ENCODE assay signal across 10 cellular contexts in the genomic region with DNA sequence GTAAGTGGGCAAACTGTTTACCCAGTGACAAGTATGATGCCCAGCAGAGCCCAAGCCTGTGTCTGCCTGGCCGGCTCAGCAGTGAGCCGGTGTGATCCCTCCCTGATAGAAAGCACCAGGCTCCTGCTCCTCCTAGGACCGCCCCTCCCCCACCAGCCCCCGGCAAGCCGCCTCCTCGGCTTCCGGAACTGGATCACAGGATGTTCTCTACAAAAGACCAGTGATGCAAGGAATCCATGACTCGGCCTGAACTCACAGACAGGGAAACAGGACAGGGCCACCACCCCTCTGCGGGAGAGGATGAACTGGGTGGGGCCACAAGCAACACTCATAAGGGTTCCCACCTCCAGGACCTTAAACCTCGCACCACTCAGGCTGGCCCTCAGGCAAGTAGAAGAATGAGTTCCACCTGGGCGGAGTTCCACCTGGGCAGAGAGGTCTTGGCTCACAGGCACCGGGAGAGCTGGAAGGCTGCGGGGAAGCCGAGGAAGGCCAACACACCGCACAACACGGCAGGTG. TPM values are rescaled to one million over a fixed set of nuclear protein-coding genes. Genes with fewer than 3 reads are reported as not detected.
A peak's percentile ranks its signal among the peaks of the same experiment; 100 is the strongest.
DNase-seq lines count a peak whose midpoint lies in the region; ATAC-seq and TF ChIP-seq lines count a peak whose summit lies in the region.
"Had no signal": no experiment of that assay in that cellular context is flagged by ENCODE, and none has a peak within 500 bp of the region (broad histone marks: within the 10 kb centered on the region; RNA-seq: fewer than 3 reads in every experiment).

No MANE protein-coding gene starts in this region.

- no peak overlapping the region for H3K4me3 Mint-ChIP-seq in natural killer cell
- H3K4me3 Mint-ChIP-seq: activated naive CD4-positive, alpha-beta T cell treated with anti-CD3 and anti-CD28 coated beads, Interleukin-2, amount 50 U/mL, for 24 hours had no signal

- H3K18ac ChIP-seq in neuronal stem cell (ENCODE audit: low read length), result peak overlapping the region; percentile 95

- WGBS in neuronal stem cell (ENCODE audit: extremely low coverage in 2 of 2, insufficient read length in 2 of 2, insufficient replicate concordance in 1 of 2), 2 donors, result no CpG with 5 or more reads among the region's 16 CpGs

- H2BK5ac ChIP-seq in neuronal stem cell (ENCODE audit: low read length), result peak overlapping the region; percentile 88

- H3K27me3 ChIP-seq in Panc1 (ENCODE audit: control insufficient read depth, insufficient read depth, low read length), result no peaks in the 10 kb centered on the region
- no peaks in the 10 kb centered on the region for H3K27me3 ChIP-seq in neuronal stem cell (ENCODE audit: control insufficient read depth in 3 of 3, insufficient read depth in 3 of 3, low read depth in 1 of 3, low read length in 3 of 3)

- peak overlapping the region; percentile 89 for H3K23ac ChIP-seq in neuronal stem cell (ENCODE audit: low read depth, low read length, poor library complexity)

- H4K8ac ChIP-seq in neuronal stem cell (ENCODE audit: low read depth, low read length), result peak overlapping the region; percentile 29

- peak; percentile 84 for ATAC-seq in Panc1
- no peak for ATAC-seq in natural killer cell
- no peak for ATAC-seq in GM18907 (IDR thresholded peaks at IDR 0.05; ENCODE audit: unreplicated experiment)
- ATAC-seq in GM21367 (IDR thresholded peaks at IDR 0.05; ENCODE audit: unreplicated experiment), result no peak

- peak overlapping the region; percentile 68 for H2BK120ac ChIP-seq in neuronal stem cell (ENCODE audit: low read depth, low read length)

- peaks cover 0 to 4% of the 10 kb centered on the region in 2 donors for H3K4me1 Mint-ChIP-seq in natural killer cell
- H3K4me1 Mint-ChIP-seq: activated naive CD4-positive, alpha-beta T cell treated with anti-CD3 and anti-CD28 coated beads, Interleukin-2, amount 50 U/mL, for 24 hours had no signal

- H3K14ac ChIP-seq in neuronal stem cell (ENCODE audit: low read length), result peak overlapping the region; percentile 71

- no peak for TF ChIP-seq CTCF in Panc1 (IDR thresholded peaks at IDR 0.05)
- no peak for TF ChIP-seq CTCF in fibroblast of mammary gland (conservative IDR thresholded peaks at IDR 0.05; ENCODE audit: control insufficient read depth, insufficient read depth, low read depth, low read length)
- no peak for TF ChIP-seq CTCF in natural killer cell (IDR thresholded peaks at IDR 0.05)

- H2AK5ac ChIP-seq in neuronal stem cell (ENCODE audit: low read depth, low read length), result peak overlapping the region; percentile 99

- no peak overlapping the region for H3K27ac Mint-ChIP-seq in natural killer cell
- H3K27ac Mint-ChIP-seq: activated naive CD4-positive, alpha-beta T cell treated with anti-CD3 and anti-CD28 coated beads, Interleukin-2, amount 50 U/mL, for 24 hours had no signal

- H3K9me3 ChIP-seq in Panc1 (ENCODE audit: control insufficient read depth, insufficient read depth, low read depth, low read length) (no peaks in the 10 kb centered on the region), neuronal stem cell (replicated peaks in 1 of 2; ENCODE audit: control insufficient read depth in 2 of 2, insufficient read depth in 1 of 2, low read depth in 1 of 2, low read length in 2 of 2) (peaks cover 0 to 7% of the 10 kb centered on the region in 2 donors)

- peak overlapping the region; percentile 63 for H2BK12ac ChIP-seq in neuronal stem cell (ENCODE audit: low read length)

- DNase-seq in EH (ENCODE audit: low read depth) (peak; percentile 78), Panc1 (ENCODE audit: low read depth, low spot score) (peak; percentile 56), fibroblast of mammary gland (ENCODE audit: low read depth) (peak; percentile 84), neuronal stem cell (ENCODE audit: low spot score) (no peak), natural killer cell (no peak)
- DNase-seq in activated CD8-positive, alpha-beta memory T cell treated with anti-CD3 and anti-CD28 coated beads, Interleukin-2, amount 50 U/mL, for 4 hours, result no peak
- DNase-seq: stimulated activated naive CD4-positive, alpha-beta T cell treated with Interleukin-2 at 50 U/mL for 16 hours had no signal

- no peaks in the 10 kb centered on the region for H3K9me3 Mint-ChIP-seq in natural killer cell
- H3K9me3 Mint-ChIP-seq: activated naive CD4-positive, alpha-beta T cell treated with anti-CD3 and anti-CD28 coated beads, Interleukin-2, amount 50 U/mL, for 24 hours had no signal

- H3K4ac ChIP-seq in neuronal stem cell (ENCODE audit: low read length), result peak overlapping the region; percentile 67

- in situ Hi-C loops in Panc1 (cut with HindIII; ENCODE audit: low pct_unique_long_range_greater_than_20kb, low sequenced_read_pairs), result no loop called here

- H2BK15ac ChIP-seq in neuronal stem cell (ENCODE audit: low read length), result peak overlapping the region; percentile 67

- intact Hi-C loops in Panc1 (cut with micrococcal nuclease; ENCODE audit: unreplicated experiment), result no loop called here
- intact Hi-C loops in natural killer cell (cut with micrococcal nuclease), result no loop called here

- peak overlapping the region; percentile 90 for H3K27ac ChIP-seq in Panc1 (ENCODE audit: low read length)
- peak overlapping the region; percentile 69 for H3K27ac ChIP-seq in neuronal stem cell (replicated peaks; ENCODE audit: low read length)

- peak overlapping the region; percentile 59 for H2AFZ ChIP-seq in neuronal stem cell (ENCODE audit: low read length)

- H3K4me1 ChIP-seq in Panc1 (ENCODE audit: control insufficient read depth, insufficient read depth, low read length), result peaks cover 28% of the 10 kb centered on the region
- H3K4me1 ChIP-seq in neuronal stem cell (ENCODE audit: control insufficient read depth in 2 of 2, insufficient read depth in 1 of 2, low read depth in 1 of 2, low read length in 2 of 2), result peaks cover 10 to 18% of the 10 kb centered on the region in 2 donors

- POLR2A ChIA-PET in Panc1 (lab: Charles Lee), result no interaction called here

- H3K4me2 ChIP-seq in neuronal stem cell (ENCODE audit: insufficient read depth, low read length, poor library complexity, severe bottlenecking), result peak overlapping the region; percentile 31

- no peaks in the 10 kb centered on the region for H3K27me3 Mint-ChIP-seq in natural killer cell (ENCODE audit: low read depth in 2 of 2)
- H3K27me3 Mint-ChIP-seq: activated naive CD4-positive, alpha-beta T cell treated with anti-CD3 and anti-CD28 coated beads, Interleukin-2, amount 50 U/mL, for 24 hours had no signal

- CTCF ChIA-PET in Panc1 (lab: Charles Lee), result interaction anchor here (0.6 kb wide), 1 partner anchor 37 kb away, joined by 5 read pairs; no protein-coding TSS in a partner anchor

- H3K4me3 ChIP-seq in Panc1 (ENCODE audit: low read depth in 2 of 2, low read length in 2 of 2) (peak overlapping the region; percentile 25 to 54), fibroblast of mammary gland (ENCODE audit: control insufficient read depth, low read depth, low read length) (peak overlapping the region; percentile 19), neuronal stem cell (ENCODE audit: low read length in 2 of 2) (no peak overlapping the region)

- H4K91ac ChIP-seq in neuronal stem cell (ENCODE audit: low read depth, low read length, poor library complexity), result no peak overlapping the region

- peaks cover 19% of the 10 kb centered on the region for H3K79me1 ChIP-seq in neuronal stem cell (ENCODE audit: low read depth, low read length)

- no peaks in the 10 kb centered on the region for H3K36me3 Mint-ChIP-seq in natural killer cell
- H3K36me3 Mint-ChIP-seq: activated naive CD4-positive, alpha-beta T cell treated with anti-CD3 and anti-CD28 coated beads, Interleukin-2, amount 50 U/mL, for 24 hours had no signal

- peak overlapping the region; percentile 30 for H3K9ac ChIP-seq in neuronal stem cell (ENCODE audit: low read depth, low read length, poor library complexity)

- H3K36me3 ChIP-seq in Panc1 (ENCODE audit: control insufficient read depth, insufficient read depth, low read length) (no peaks in the 10 kb centered on the region), neuronal stem cell (replicated peaks in 1 of 2; ENCODE audit: control insufficient read depth in 2 of 2, insufficient read depth in 2 of 2, low read length in 2 of 2) (peaks cover 4 to 6% of the 10 kb centered on the region in 2 donors)

- no TSS peak for BruUV-seq in Panc1 (replicated peaks; lab: Mats Ljungman, UMichigan)

RNA-seq across cellular contexts. Expression of a gene that starts 7.8 kb away (rescaled TPM):
- total RNA-seq in Panc1 (2021; ENCODE audit: unreplicated experiment), result 120 TPM
- 194 TPM for polyA plus RNA-seq in Panc1 (2012; ENCODE audit: insufficient read length)
- 83.2 TPM for polyA plus RNA-seq in neuronal stem cell (2013, experiment 1 of 2)
- polyA plus RNA-seq in neuronal stem cell (2013, experiment 2 of 2), result 81.2 TPM
- 10 to 100 TPM; 11.5 to 16.9 (median 15.4) TPM for total RNA-seq in natural killer cell

RNA-seq across cellular contexts. Expression of a gene that starts 34.0 kb away (rescaled TPM):
- total RNA-seq in Panc1 (2021; ENCODE audit: unreplicated experiment) (11.1 TPM), natural killer cell (not detected)
- polyA plus RNA-seq in Panc1 (2012; ENCODE audit: insufficient read length), result 18.8 TPM
- polyA plus RNA-seq in neuronal stem cell (2013, experiment 1 of 2), result 0.26 TPM
- polyA plus RNA-seq in neuronal stem cell (2013, experiment 2 of 2), result 0.22 TPM

RNA-seq across cellular contexts. Expression of a gene that starts 38.8 kb away (rescaled TPM):
- total RNA-seq in Panc1 (2021; ENCODE audit: unreplicated experiment) (8.5 TPM), natural killer cell (1 to 10 TPM; 1.1 to 2.0 (median 1.7) TPM)
- polyA plus RNA-seq in Panc1 (2012; ENCODE audit: insufficient read length), result 13.6 TPM
- polyA plus RNA-seq in neuronal stem cell (2013, experiment 1 of 2), result 3.5 TPM
- polyA plus RNA-seq in neuronal stem cell (2013, experiment 2 of 2), result 3.6 TPM

Comparison
In these comparisons a context has a peak if more than half of its experiments do, and no peak if none do; other contexts are left out.
1. DNase-seq: peak in EH (single experiment), Panc1 (single experiment) and fibroblast of mammary gland (single experiment); none in neuronal stem cell (single experiment), natural killer cell (single experiment) and activated CD8-positive, alpha-beta memory T cell treated with anti-CD3 and anti-CD28 coated beads, Interleukin-2, amount 50 U/mL, for 4 hours (single experiment).
2. H3K4me3 ChIP-seq: peak in Panc1 (2 of 2) and fibroblast of mammary gland (single experiment); none in neuronal stem cell (0 of 2).
3. RNA of a gene that starts 34.0 kb away (total RNA-seq): 11.1 TPM in Panc1 (single experiment); not detected in natural killer cell; every median in the first group is over 10 times any median in the second.